ENCODE assay signal across 8 cellular contexts in the genomic region with DNA sequence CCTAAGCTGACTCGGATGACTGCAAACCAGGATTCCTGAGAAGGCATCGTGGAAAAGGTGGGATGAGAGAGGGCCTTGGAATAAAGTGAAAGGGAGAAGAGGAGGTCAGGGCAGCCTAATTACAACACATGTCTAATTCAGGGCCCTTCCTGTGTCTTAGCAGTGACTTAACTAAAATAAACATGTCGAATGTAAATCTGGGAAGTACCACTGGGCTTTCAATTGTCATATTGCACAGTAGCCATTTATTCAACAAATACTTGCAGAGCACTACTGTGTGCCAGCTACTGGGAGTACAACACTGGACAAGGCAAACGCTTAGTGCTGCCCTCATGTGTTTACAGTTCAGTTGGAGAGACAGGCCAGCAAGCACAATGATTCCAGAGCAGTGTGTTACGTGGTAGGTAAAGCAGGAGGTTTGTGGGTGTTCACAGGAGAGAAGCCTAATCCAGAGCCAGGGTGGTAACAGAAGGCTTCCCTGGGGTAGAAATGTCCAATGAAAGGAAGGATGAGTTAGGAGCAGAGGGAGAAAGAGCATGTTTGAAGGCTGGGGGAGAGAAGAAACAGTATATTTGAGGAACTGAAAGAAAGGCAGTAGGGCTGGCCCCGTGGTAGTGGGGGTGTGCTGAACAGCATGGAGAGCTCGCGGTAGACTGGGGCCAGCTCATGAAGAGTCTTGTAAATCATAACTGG. TPM values are rescaled to one million over a fixed set of nuclear protein-coding genes. Genes with fewer than 3 reads are reported as not detected.
DNase-seq lines count a peak whose midpoint lies in the region; ATAC-seq and TF ChIP-seq lines count a peak whose summit lies in the region.

No MANE protein-coding gene starts in this region.

- intact Hi-C loops in lower lobe of right lung (cut with DNase I), result no loop called here

- H3K27ac ChIP-seq in lower lobe of right lung, result peak overlapping the region; percentile 60

- no peaks in the 10 kb centered on the region for H3K36me3 ChIP-seq in lower lobe of right lung

- H3K4me3 ChIP-seq in lower lobe of right lung, result no peak overlapping the region

- TF ChIP-seq CTCF in lower lobe of right lung (IDR thresholded peaks at IDR 0.05), result peak; percentile 18

- H3K9me3 ChIP-seq in lower lobe of right lung, result no peaks in the 10 kb centered on the region

- peaks cover 62% of the 10 kb centered on the region for H3K4me1 ChIP-seq in lower lobe of right lung

- ATAC-seq in GM21576 (IDR thresholded peaks at IDR 0.05; ENCODE audit: unreplicated experiment) (peak; percentile 98), lower lobe of right lung (peak; percentile 63 to 65)

- DNase-seq in Daoy (ENCODE audit: low read depth), result peak; percentile 59
- DNase-seq in HPDE6-E6E7 (ENCODE audit: extremely low spot score), result peak; percentile 28
- peak; percentile 37 for DNase-seq in amniotic epithelial cell (ENCODE audit: low read depth)
- peak; percentile 62 for DNase-seq in lower lobe of right lung
- no peak for DNase-seq in stimulated activated CD4-positive, alpha-beta T cell treated with anti-CD3 and anti-CD28 coated beads, Interleukin-12 subunit alpha, Interleukin-12 subunit beta, amount 100 ng/mL, for 4 hours
- DNase-seq in cerebellum (ENCODE audit: low spot score), result no peak
- DNase-seq in NCI-H524 (lab: John Stamatoyannopoulos, UW), result no peak

- no peaks in the 10 kb centered on the region for H3K27me3 ChIP-seq in lower lobe of right lung (ENCODE audit: low read depth)

RNA-seq across cellular contexts. Expression of gene RASAL2, which starts 38.0 kb away (rescaled TPM):
- total RNA-seq in Daoy (2014; rRNA removed; shearing (Covaris generic)), result 6.2 and 12.2 TPM in 2 replicates
- total RNA-seq in lower lobe of right lung, result 48.3 TPM
- 53.1 TPM for total RNA-seq in cerebellum

Comparison
In these comparisons a context has a peak if more than half of its experiments do, and no peak if none do; other contexts are left out.
1. DNase-seq: peak in Daoy (single experiment), HPDE6-E6E7 (single experiment), amniotic epithelial cell (single experiment) and lower lobe of right lung (single experiment); none in stimulated activated CD4-positive, alpha-beta T cell treated with anti-CD3 and anti-CD28 coated beads, Interleukin-12 subunit alpha, Interleukin-12 subunit beta, amount 100 ng/mL, for 4 hours (single experiment), cerebellum (single experiment) and NCI-H524 (0 of 2).